Comparison of ENCODE assay signal across 11 cellular contexts in genomic region chr18:76410660-76411417, GRCh38.
DNase-seq lines count a peak whose midpoint lies in the region; ATAC-seq lines count a peak whose summit lies in the region.
"Had no signal": no experiment of that assay in that cellular context is flagged by ENCODE, and none has a peak within 500 bp of the region (broad histone marks: within the 10 kb centered on the region; RNA-seq: fewer than 3 reads in every experiment).

No MANE protein-coding gene starts in this region.

- H3K4me3 ChIP-seq in Karpas-422 (ENCODE audit: low read length): peak overlapping the region; percentile 39

- no peaks in the 10 kb centered on the region for H3K9me3 ChIP-seq in Karpas-422 (ENCODE audit: low read length)

- peaks cover 49% of the 10 kb centered on the region for H4K20me1 ChIP-seq in Karpas-422 (ENCODE audit: insufficient read depth, low read depth, low read length)

- 0 out of 2 replicates have a peak, but pooled peaks cover 3% of the 10 kb centered on the region for H3K36me3 ChIP-seq in Karpas-422 (ENCODE audit: insufficient read depth, low read length)

- H3K9ac ChIP-seq in Karpas-422 (ENCODE audit: low read length): peak overlapping the region; percentile 34

- H3K79me2 ChIP-seq in Karpas-422 (ENCODE audit: low read length): peaks cover 100% of the 10 kb centered on the region

- H3K4me2 ChIP-seq in Karpas-422 (ENCODE audit: low read depth, low read length, poor library complexity, severe bottlenecking): peak overlapping the region; percentile 75

- H3K27ac ChIP-seq in Karpas-422 (ENCODE audit: low read length): peak overlapping the region; percentile 75
- H3K27ac ChIP-seq: VCaP had no signal

- H2AFZ ChIP-seq in Karpas-422 (ENCODE audit: low read length): no peak overlapping the region

- no peaks in the 10 kb centered on the region for H3K27me3 ChIP-seq in Karpas-422 (ENCODE audit: low read length)

- peak; percentile 78 for ATAC-seq in GM21723 (IDR thresholded peaks at IDR 0.05; ENCODE audit: unreplicated experiment)

- peak; percentile 17 to 32 for DNase-seq in activated CD4-positive, alpha-beta T cell treated with anti-CD3 and anti-CD28 coated beads, Interleukin-2, amount 50 U/mL, for 48 hours
- no peak for DNase-seq in activated CD4-positive, alpha-beta T cell treated with anti-CD3 and anti-CD28 coated beads, Interleukin-2, amount 50 U/mL, for 4 hours
- DNase-seq in Karpas-422 (peak; percentile 94), NCI-H510A (lab: John Stamatoyannopoulos, UW) (no peak), NCI-H1105 treated with DMSO at 0.1 percent for 48 hours (lab: John Stamatoyannopoulos, UW) (no peak), NCI-H1092 (lab: John Stamatoyannopoulos, UW) (no peak)
- peak; percentile 21 to 27 for DNase-seq in stimulated activated CD4-positive, alpha-beta T cell treated with anti-CD3 and anti-CD28 coated beads, Interleukin-2, amount 100 ng/mL, for 48 hours
- DNase-seq: central memory CD4-positive, alpha-beta T cell; NCI-H748 treated with DMSO at 0.1 percent for 48 hours had no signal

- peaks cover 65% of the 10 kb centered on the region for H3K4me1 ChIP-seq in Karpas-422 (ENCODE audit: low read length)

- no peaks in the 10 kb centered on the region for H3K9me2 ChIP-seq in Karpas-422 (replicated peaks; ENCODE audit: insufficient read depth, low read length)

Comparison
In these comparisons a context has a peak if more than half of its experiments do, and no peak if none do; other contexts are left out.
1. DNase-seq: peak in activated CD4-positive, alpha-beta T cell treated with anti-CD3 and anti-CD28 coated beads, Interleukin-2, amount 50 U/mL, for 48 hours (2 of 2), Karpas-422 (single experiment) and stimulated activated CD4-positive, alpha-beta T cell treated with anti-CD3 and anti-CD28 coated beads, Interleukin-2, amount 100 ng/mL, for 48 hours (2 of 2); none in activated CD4-positive, alpha-beta T cell treated with anti-CD3 and anti-CD28 coated beads, Interleukin-2, amount 50 U/mL, for 4 hours (0 of 2), NCI-H510A (single experiment), NCI-H1105 treated with DMSO at 0.1 percent for 48 hours (single experiment) and NCI-H1092 (single experiment).